Comparison of ENCODE assay signal across 30 cellular contexts in the genomic region with DNA sequence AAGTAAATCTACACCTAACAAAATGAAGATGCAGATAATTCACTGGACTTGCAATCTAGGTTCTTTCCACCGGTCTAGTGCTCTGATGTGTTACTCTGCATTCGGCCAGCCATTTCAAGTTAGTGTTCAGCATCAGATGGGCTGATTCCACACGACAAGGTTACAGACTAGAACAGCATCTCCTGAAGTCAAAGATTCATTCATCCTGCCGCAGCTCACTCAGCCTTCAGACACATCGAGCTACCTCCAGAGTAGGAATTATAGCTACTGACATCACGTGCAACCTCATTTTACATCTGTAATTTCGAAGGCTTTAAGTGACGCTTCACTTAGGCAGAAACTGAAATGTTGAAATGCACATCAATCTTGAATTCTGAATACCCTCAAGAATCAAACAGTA.
"Had no signal": no experiment of that assay in that cellular context is flagged by ENCODE, and none has a peak within 500 bp of the region (broad histone marks: within the 10 kb centered on the region; RNA-seq: fewer than 3 reads in every experiment).

No MANE protein-coding gene starts in this region.

- H3K4me3 ChIP-seq: MG63, Peyer's patch, SJSA1 had no signal

- H3K9me3 Mint-ChIP-seq: activated B cell treated with CpG ODN at 0.5 μM for 24 hours; activated CD4-positive, alpha-beta memory T cell treated with anti-CD3 and anti-CD28 coated beads for 36 hours; activated CD4-positive, alpha-beta T cell treated with anti-CD3 and anti-CD28 coated beads, Interleukin-2, amount 10 ng/mL, durations not matched to agents 24 days and 14 days; activated naive CD4-positive, alpha-beta T cell treated with anti-CD3 and anti-CD28 coated beads for 36 hours; activated T-helper 17 cell treated with anti-CD3 and anti-CD28 coated beads, Interleukin-2, amount 50 U/mL, for 72 hours; T-helper 1 cell treated with Interleukin-12 subunit alpha and Interleukin-12 subunit beta and Interleukin-4 antibody, amounts not matched to agents 30 μg/mL and 1 μg/mL, for 36 hours had no signal

- H3K36me3 ChIP-seq: Peyer's patch, SJSA1 had no signal

- H3K36me3 Mint-ChIP-seq: activated CD4-positive, alpha-beta memory T cell treated with anti-CD3 and anti-CD28 coated beads for 36 hours; activated naive CD8-positive, alpha-beta T cell had no signal

- H3K9me3 ChIP-seq: MG63, Peyer's patch, SJSA1 had no signal

- DNase-seq: activated B cell treated with CpG ODN at 0.5 μM for 24 hours; activated CD4-positive, alpha-beta memory T cell treated with anti-CD3 and anti-CD28 coated beads for 36 hours; activated CD4-positive, alpha-beta T cell treated with anti-CD3 and anti-CD28 coated beads for 1 hour; activated CD4-positive, alpha-beta T cell treated with anti-CD3 and anti-CD28 coated beads, Interleukin-2, amount 10 ng/mL, durations not matched to agents 24 days and 14 days; activated CD8-positive, alpha-beta memory T cell treated with anti-CD3 and anti-CD28 coated beads for 24 hours; activated gamma-delta T cell; activated naive CD4-positive, alpha-beta T cell treated with anti-CD3 and anti-CD28 coated beads for 36 hours; activated T-cell treated with anti-CD3 and anti-CD28 coated beads for 4 hours; activated T-cell treated with anti-CD3 and anti-CD28 coated beads, Interleukin-2, amount 50 U/mL, for 48 hours; amygdala; MG63; MV-4-11; NCI-H1092 treated with DMSO at 0.1 percent for 48 hours; NCI-H1417 treated with DMSO at 0.1 percent for 48 hours; NCI-H1694; NCI-H2029; NCI-H345; NCI-H510A treated with DMSO at 0.1 percent for 48 hours; NCI-H69; NK-92 treated with Interleukin-12 subunit alpha and Interleukin-12 subunit beta, amount 100 ng/mL, for 24 hours; OCI-M1; Peyer's patch; SHP77; SW 1271 had no signal

- H3K27me3 Mint-ChIP-seq: activated B cell treated with CpG ODN at 0.5 μM for 24 hours had no signal

- ATAC-seq: SK-N-SH treated with all-trans-retinoic acid at 6 μM for 48 hours had no signal

- H3K27me3 ChIP-seq: MG63, Peyer's patch, SJSA1 had no signal

- H3K4me1 Mint-ChIP-seq: activated B cell treated with CpG ODN at 0.5 μM for 24 hours; activated CD4-positive, alpha-beta T cell treated with anti-CD3 and anti-CD28 coated beads, Interleukin-2, amount 10 ng/mL, durations not matched to agents 24 days and 14 days; activated T-helper 17 cell treated with anti-CD3 and anti-CD28 coated beads, Interleukin-2, amount 50 U/mL, for 72 hours had no signal

- H3K27ac ChIP-seq: Peyer's patch, RWPE1 had no signal

- H3K4me3 Mint-ChIP-seq: activated B cell treated with CpG ODN at 0.5 μM for 24 hours; activated CD4-positive, alpha-beta memory T cell treated with anti-CD3 and anti-CD28 coated beads for 36 hours; activated CD4-positive, alpha-beta T cell treated with anti-CD3 and anti-CD28 coated beads, Interleukin-2, amount 10 ng/mL, durations not matched to agents 24 days and 14 days; activated naive CD4-positive, alpha-beta T cell treated with anti-CD3 and anti-CD28 coated beads for 36 hours; activated naive CD8-positive, alpha-beta T cell; activated T-helper 17 cell treated with anti-CD3 and anti-CD28 coated beads, Interleukin-2, amount 50 U/mL, for 72 hours; T-helper 1 cell treated with Interleukin-12 subunit alpha and Interleukin-12 subunit beta and Interleukin-4 antibody, amounts not matched to agents 30 μg/mL and 1 μg/mL, for 36 hours had no signal

- H3K27ac Mint-ChIP-seq: activated B cell treated with CpG ODN at 0.5 μM for 24 hours; activated CD4-positive, alpha-beta memory T cell treated with anti-CD3 and anti-CD28 coated beads for 36 hours; activated CD4-positive, alpha-beta T cell treated with anti-CD3 and anti-CD28 coated beads, Interleukin-2, amount 10 ng/mL, durations not matched to agents 24 days and 14 days; activated naive CD4-positive, alpha-beta T cell treated with anti-CD3 and anti-CD28 coated beads for 36 hours; activated naive CD8-positive, alpha-beta T cell; activated T-helper 17 cell treated with anti-CD3 and anti-CD28 coated beads, Interleukin-2, amount 50 U/mL, for 72 hours; T-helper 1 cell treated with Interleukin-12 subunit alpha and Interleukin-12 subunit beta and Interleukin-4 antibody, amounts not matched to agents 30 μg/mL and 1 μg/mL, for 36 hours had no signal
